ENCODE assay signal across 16 cellular contexts in genomic region chr15:98840010-98840409, GRCh38.
DNase-seq lines count a peak whose midpoint lies in the region; ATAC-seq and TF ChIP-seq lines count a peak whose summit lies in the region.
"Had no signal": no experiment of that assay in that cellular context is flagged by ENCODE, and none has a peak within 500 bp of the region (broad histone marks: within the 10 kb centered on the region; RNA-seq: fewer than 3 reads in every experiment).

No MANE protein-coding gene starts in this region.

- H3K4me3 ChIP-seq in HEK293 (ENCODE audit: low read depth, low read length) = no peak overlapping the region
- H3K4me3 ChIP-seq in heart right ventricle = no peak overlapping the region
- H3K4me3 ChIP-seq: A549 had no signal

- CTCF ChIA-PET in HEK293 (lab: Yijun Ruan, JAX) = interaction anchor here (0.7 to 1.6 kb wide), 4 partner anchors 10 to 323 kb away, joined by 3 to 7 read pairs (median 3); no protein-coding TSS in a partner anchor
- CTCF ChIA-PET in WTC11 (lab: Charles Lee) = no interaction called here

- DNase-seq in WTC11 (ENCODE audit: low spot score) = no peak
- DNase-seq in heart right ventricle = peak in 1 of 2 donors; percentile 33
- DNase-seq in nephron progenitor cell = no peak
- DNase-seq in activated T-cell treated with anti-CD3 and anti-CD28 coated beads, Interleukin-2, amount 50 U/mL, for 24 hours = no peak
- no peak for DNase-seq in NCI-H1436 treated with DMSO at 0.1 percent for 48 hours (lab: John Stamatoyannopoulos, UW)
- DNase-seq: DMS 273 treated with DMSO at 0.1 percent for 48 hours, GF-D8, NCI-H187 treated with DMSO at 0.1 percent for 48 hours, NCI-H2171, NCI-H446 treated with DMSO at 0.1 percent for 48 hours, NCI-H748 treated with DMSO at 0.1 percent for 48 hours had no signal

- H3K4me1 Mint-ChIP-seq in WTC11 (peaks cover 51% of the 10 kb centered on the region), nephron progenitor cell (peaks cover 70% of the 10 kb centered on the region)
- peaks cover 32% of the 10 kb centered on the region for H3K4me1 Mint-ChIP-seq in activated T-cell treated with anti-CD3 and anti-CD28 coated beads, Interleukin-2, amount 50 U/mL, for 24 hours (ENCODE audit: low read depth)

- H3K9me3 Mint-ChIP-seq in WTC11 (no peaks in the 10 kb centered on the region; the same call in 1 of the 2 replicates), nephron progenitor cell (peaks cover 12% of the 10 kb centered on the region)
- peaks cover 3% of the 10 kb centered on the region for H3K9me3 Mint-ChIP-seq in activated T-cell treated with anti-CD3 and anti-CD28 coated beads, Interleukin-2, amount 50 U/mL, for 24 hours

- H3K27me3 Mint-ChIP-seq in WTC11 (ENCODE audit: low read depth) = no peaks in the 10 kb centered on the region
- peaks cover 3% of the 10 kb centered on the region for H3K27me3 Mint-ChIP-seq in nephron progenitor cell (ENCODE audit: low read depth, poor library complexity)
- no peaks in the 10 kb centered on the region for H3K27me3 Mint-ChIP-seq in activated T-cell treated with anti-CD3 and anti-CD28 coated beads, Interleukin-2, amount 50 U/mL, for 24 hours

- H3K36me3 ChIP-seq in HEK293 (ENCODE audit: control insufficient read depth in 2 of 2, insufficient read depth in 1 of 2, low read length in 2 of 2) = no peaks in the 10 kb centered on the region; a peak in 1 of 3 replicates
- no peaks in the 10 kb centered on the region for H3K36me3 ChIP-seq in heart right ventricle

- H3K27me3 ChIP-seq in heart right ventricle = no peaks in the 10 kb centered on the region

- H3K4me3 Mint-ChIP-seq in WTC11 (no peak overlapping the region), nephron progenitor cell (no peak overlapping the region)
- H3K4me3 Mint-ChIP-seq in activated T-cell treated with anti-CD3 and anti-CD28 coated beads, Interleukin-2, amount 50 U/mL, for 24 hours = no peak overlapping the region

- intact Hi-C loops in heart right ventricle (cut with DNase I) = loop anchor here in 2 of 10 donors (5.0 kb wide), 2 partner anchors 33 to 43 kb away; no protein-coding TSS in a partner anchor

- no peak for TF ChIP-seq CTCF in HEK293 (tag by site-specific recombination; IDR thresholded peaks at IDR 0.05)
- no peak for TF ChIP-seq CTCF in WTC11 (IDR thresholded peaks at IDR 0.05)
- TF ChIP-seq CTCF in heart right ventricle (IDR thresholded peaks at IDR 0.05) = no peak
- no peak for TF ChIP-seq CTCF in nephron progenitor cell (IDR thresholded peaks at IDR 0.05)

- no peak for ATAC-seq in WTC11
- peak in 7 of 8 donors; percentile 70 to 90 (median 81) for ATAC-seq in heart right ventricle
- no peak for ATAC-seq in GM18867 (IDR thresholded peaks at IDR 0.05; ENCODE audit: unreplicated experiment)
- no peak for ATAC-seq in HG03378 (IDR thresholded peaks at IDR 0.05; ENCODE audit: unreplicated experiment)
- ATAC-seq: A549, Panc1 had no signal

- peaks cover 27% of the 10 kb centered on the region for H3K4me1 ChIP-seq in HEK293 (ENCODE audit: control insufficient read depth, insufficient read depth, low read length)
- peaks cover 0 to 63% (median 32%) of the 10 kb centered on the region in 9 donors for H3K4me1 ChIP-seq in heart right ventricle

- H3K27ac Mint-ChIP-seq in WTC11 (peak overlapping the region; percentile 54; the same call in 1 of the 2 replicates), nephron progenitor cell (peak overlapping the region; percentile 65)
- no peak overlapping the region for H3K27ac Mint-ChIP-seq in activated T-cell treated with anti-CD3 and anti-CD28 coated beads, Interleukin-2, amount 50 U/mL, for 24 hours

- H3K36me3 Mint-ChIP-seq in WTC11 = peaks cover 3% of the 10 kb centered on the region; the same call in 1 of the 2 replicates
- peaks cover 38% of the 10 kb centered on the region for H3K36me3 Mint-ChIP-seq in nephron progenitor cell (ENCODE audit: low read depth)
- peaks cover 17% of the 10 kb centered on the region for H3K36me3 Mint-ChIP-seq in activated T-cell treated with anti-CD3 and anti-CD28 coated beads, Interleukin-2, amount 50 U/mL, for 24 hours (ENCODE audit: low read depth)

- H3K27ac ChIP-seq in HEK293 (ENCODE audit: extremely low read depth, low read depth, low read length) = no peak overlapping the region
- H3K27ac ChIP-seq in heart right ventricle = peak overlapping the region in 4 of 10 donors; percentile 16 to 41 (median 32)
- H3K27ac ChIP-seq: A549 had no signal

- POLR2A ChIA-PET in HEK293 (lab: Yijun Ruan, JAX) (no interaction called here), WTC11 (lab: Charles Lee) (no interaction called here)

- H3K9me3 ChIP-seq in HEK293 (ENCODE audit: control insufficient read depth, insufficient read depth, low read depth, low read length) (no peaks in the 10 kb centered on the region), heart right ventricle (peaks cover 0 to 4% (median 0%) of the 10 kb centered on the region in 11 donors)

- 59 to 68% methylated on average over 6 of the region's 6 CpGs for WGBS in heart right ventricle, 2 donors

TF ChIP-seq in HEK293, 187 proteins besides CTCF, POLR2A, EP300 and RAD21:
- TF ChIP-seq RBAK (tag by site-specific recombination; IDR thresholded peaks at IDR 0.05) (no peak), TRIM28 (IDR thresholded peaks at IDR 0.05; ENCODE audit: borderline replicate concordance, low read length) (peak; percentile 55; the same call in 1 of the 2 replicates), ZSCAN16 (tag by site-specific recombination; IDR thresholded peaks at IDR 0.05) (peak; percentile 41; the same call in 1 of the 2 replicates)

TF ChIP-seq in WTC11, 78 proteins besides CTCF, POLR2A, EP300 and RAD21:
- TF ChIP-seq ZBTB43 (CRISPR knock-in tag; IDR thresholded peaks at IDR 0.05) (no peak), MYBL2 (CRISPR knock-in tag; IDR thresholded peaks at IDR 0.05) (no peak), SP1 (CRISPR knock-in tag; conservative IDR thresholded peaks at IDR 0.05) (no peak), SMAD4 (CRISPR knock-in tag; IDR thresholded peaks at IDR 0.05) (no peak), SOX15 (CRISPR knock-in tag; IDR thresholded peaks at IDR 0.05) (no peak), ZSCAN18 (CRISPR knock-in tag; IDR thresholded peaks at IDR 0.05) (no peak), HMGA2 (CRISPR knock-in tag; IDR thresholded peaks at IDR 0.05) (no peak), ZNF317 (CRISPR knock-in tag; IDR thresholded peaks at IDR 0.05; ENCODE audit: borderline replicate concordance, low read depth) (no peak), CREM (CRISPR knock-in tag; IDR thresholded peaks at IDR 0.05) (no peak), IRF2 (CRISPR knock-in tag; IDR thresholded peaks at IDR 0.05; ENCODE audit: borderline replicate concordance, low read depth) (no peak), E2F4 (CRISPR knock-in tag; IDR thresholded peaks at IDR 0.05; ENCODE audit: borderline replicate concordance, low read depth) (no peak), GABPB1 (CRISPR knock-in tag; IDR thresholded peaks at IDR 0.05) (no peak)
- TF ChIP-seq, protein P1, sequence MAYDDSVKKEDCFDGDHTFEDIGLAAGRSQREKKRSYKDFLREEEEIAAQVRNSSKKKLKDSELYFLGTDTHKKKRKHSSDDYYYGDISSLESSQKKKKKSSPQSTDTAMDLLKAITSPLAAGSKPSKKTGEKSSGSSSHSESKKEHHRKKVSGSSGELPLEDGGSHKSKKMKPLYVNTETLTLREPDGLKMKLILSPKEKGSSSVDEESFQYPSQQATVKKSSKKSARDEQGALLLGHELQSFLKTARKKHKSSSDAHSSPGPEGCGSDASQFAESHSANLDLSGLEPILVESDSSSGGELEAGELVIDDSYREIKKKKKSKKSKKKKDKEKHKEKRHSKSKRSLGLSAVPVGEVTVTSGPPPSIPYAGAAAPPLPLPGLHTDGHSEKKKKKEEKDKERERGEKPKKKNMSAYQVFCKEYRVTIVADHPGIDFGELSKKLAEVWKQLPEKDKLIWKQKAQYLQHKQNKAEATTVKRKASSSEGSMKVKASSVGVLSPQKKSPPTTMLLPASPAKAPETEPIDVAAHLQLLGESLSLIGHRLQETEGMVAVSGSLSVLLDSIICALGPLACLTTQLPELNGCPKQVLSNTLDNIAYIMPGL (CRISPR knock-in tag; IDR thresholded peaks at IDR 0.05) = no peak

Comparison
In these comparisons a context has a peak if more than half of its experiments do, and no peak if none do; other contexts are left out.
1. ATAC-seq: peak in heart right ventricle (7 of 8); none in WTC11 (single experiment), GM18867 (single experiment) and HG03378 (single experiment).